In the genomic region with DNA sequence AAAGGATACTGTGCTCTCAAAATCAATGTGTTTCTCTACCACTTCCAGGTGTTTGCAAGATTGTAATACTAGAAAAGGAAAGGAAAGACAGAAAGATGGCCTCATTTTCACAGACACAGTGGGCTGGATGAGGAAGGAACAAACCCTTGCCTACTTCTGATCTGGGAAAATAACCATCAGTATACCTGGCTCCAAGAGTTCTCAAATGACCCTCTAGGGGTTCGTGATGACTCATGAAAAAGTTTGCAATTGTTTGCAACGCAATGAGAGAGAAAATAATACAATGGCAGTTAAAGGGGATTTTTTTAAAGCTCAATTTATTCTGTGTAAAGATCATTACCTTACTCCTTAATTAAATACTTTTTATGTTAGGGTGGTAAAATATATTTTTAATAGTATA, we compare ENCODE assay signal across 19 cellular contexts.
"Had no signal": no experiment of that assay in that cellular context is flagged by ENCODE, and none has a peak within 500 bp of the region (broad histone marks: within the 10 kb centered on the region; RNA-seq: fewer than 3 reads in every experiment).

No MANE protein-coding gene starts in this region.

- H3K36me3 Mint-ChIP-seq: activated naive CD4-positive, alpha-beta T cell treated with anti-CD3 and anti-CD28 coated beads, Interleukin-2, amount 50 U/mL, for 24 hours had no signal

- H3K27me3 ChIP-seq: adrenal gland, right atrium auricular region, tibial artery had no signal

- H3K9me3 Mint-ChIP-seq: activated naive CD4-positive, alpha-beta T cell treated with anti-CD3 and anti-CD28 coated beads, Interleukin-2, amount 50 U/mL, for 24 hours; effector memory CD8-positive, alpha-beta T cell had no signal

- H3K4me3 ChIP-seq: adrenal gland, lung, prostate gland, right atrium auricular region, tibial artery had no signal

- ATAC-seq: activated T-cell treated with anti-CD3 and anti-CD28 coated beads, Interleukin-2, amount 50 U/mL, for 72 hours; effector memory CD8-positive, alpha-beta T cell; stimulated activated naive CD8-positive, alpha-beta T cell treated with anti-CD3 and anti-CD28 coated beads, Interleukin-15, Interleukin-2, amounts not matched to agents 100 U/mL and 50 U/mL, for 24 hours had no signal

- H3K27ac Mint-ChIP-seq: activated naive CD4-positive, alpha-beta T cell treated with anti-CD3 and anti-CD28 coated beads, Interleukin-2, amount 50 U/mL, for 24 hours; activated T-cell treated with anti-CD3 and anti-CD28 coated beads, Interleukin-2, amount 50 U/mL, for 72 hours; effector memory CD8-positive, alpha-beta T cell had no signal

- H3K4me1 Mint-ChIP-seq: activated naive CD4-positive, alpha-beta T cell treated with anti-CD3 and anti-CD28 coated beads, Interleukin-2, amount 50 U/mL, for 24 hours had no signal

- H3K36me3 ChIP-seq: adrenal gland, prostate gland, right atrium auricular region, tibial artery had no signal

- H3K4me1 ChIP-seq: adrenal gland, prostate gland, right atrium auricular region, tibial artery had no signal

- DNase-seq: activated CD4-positive, alpha-beta T cell treated with anti-CD3 and anti-CD28 coated beads, Interleukin-2, amount 50 U/mL, for 4 hours; activated gamma-delta T cell; activated T-cell treated with anti-CD3 and anti-CD28 coated beads, Interleukin-2, amount 50 U/mL, for 72 hours; adrenal gland; effector memory CD8-positive, alpha-beta T cell; foreskin melanocyte; glutamatergic neuron; hippocampal formation; islet precursor cell; midbrain; stimulated activated CD4-positive, alpha-beta T cell treated with anti-CD3 and anti-CD28 coated beads, Interleukin-2, amount 100 ng/mL, for 24 hours; stimulated activated naive CD8-positive, alpha-beta T cell treated with anti-CD3 and anti-CD28 coated beads, Interleukin-15, Interleukin-2, amounts not matched to agents 100 U/mL and 50 U/mL, for 24 hours; substantia nigra; tibial artery had no signal

- H3K27ac ChIP-seq: adrenal gland, epithelial cell of prostate, prostate gland, right atrium auricular region, tibial artery had no signal

- H3K4me3 Mint-ChIP-seq: activated naive CD4-positive, alpha-beta T cell treated with anti-CD3 and anti-CD28 coated beads, Interleukin-2, amount 50 U/mL, for 24 hours; activated T-cell treated with anti-CD3 and anti-CD28 coated beads, Interleukin-2, amount 50 U/mL, for 72 hours; effector memory CD8-positive, alpha-beta T cell had no signal

- H3K9me3 ChIP-seq: adrenal gland, prostate gland, right atrium auricular region, tibial artery had no signal
